Comparison of ENCODE assay signal across 11 cellular contexts in the genomic region with DNA sequence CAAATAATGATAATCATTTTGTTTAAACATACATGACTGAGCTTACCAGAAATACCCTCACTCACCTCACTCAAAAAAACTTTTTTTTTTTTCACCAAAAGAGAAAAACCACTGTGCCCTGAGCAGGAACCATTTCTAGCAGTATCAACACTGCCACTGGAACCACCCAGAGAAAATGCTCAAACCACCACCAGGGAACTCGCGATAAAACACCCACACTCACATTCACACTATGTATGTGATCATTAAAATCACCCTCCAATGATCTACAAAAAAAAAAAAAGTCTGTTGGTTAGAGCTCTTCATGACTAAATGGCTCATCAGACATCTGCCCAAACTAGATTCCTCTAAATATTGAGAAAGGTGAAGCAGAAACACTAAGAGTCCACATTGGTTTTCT.
"Had no signal": no experiment of that assay in that cellular context is flagged by ENCODE, and none has a peak within 500 bp of the region (broad histone marks: within the 10 kb centered on the region; RNA-seq: fewer than 3 reads in every experiment).

No MANE protein-coding gene starts in this region.

- H3K4me1 Mint-ChIP-seq: WTC11 had no signal

- H3K27ac Mint-ChIP-seq: WTC11 had no signal

- DNase-seq: activated CD4-positive, alpha-beta T cell treated with anti-CD3 and anti-CD28 coated beads for 4 hours; activated gamma-delta T cell; hypothalamus; retina; SJCRH30; spleen; stimulated activated CD4-positive, alpha-beta T cell treated with anti-CD3 and anti-CD28 coated beads, Interleukin-1b, Interleukin-23, amount 100 ng/mL, for 48 hours; thyroid gland had no signal

- ATAC-seq: left lobe of liver, WTC11 had no signal

- H3K4me3 Mint-ChIP-seq: central memory CD8-positive, alpha-beta T cell; WTC11 had no signal
